21 cellular contexts compared by ENCODE assay signal in the genomic region with DNA sequence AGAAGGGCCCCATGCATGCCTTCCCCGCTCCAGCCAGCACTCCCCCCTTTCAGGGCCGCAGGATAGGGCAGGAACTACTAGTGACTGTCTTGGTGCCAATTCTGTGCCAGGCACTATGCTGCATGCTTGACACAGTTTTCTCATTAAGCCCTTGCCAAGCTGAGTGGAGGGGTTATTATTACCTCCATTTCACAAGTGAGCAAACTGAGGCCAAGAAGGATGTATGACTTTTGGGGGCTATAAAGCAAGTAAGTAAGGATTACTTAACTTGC.
"Had no signal": no experiment of that assay in that cellular context is flagged by ENCODE, and none has a peak within 500 bp of the region (broad histone marks: within the 10 kb centered on the region; RNA-seq: fewer than 3 reads in every experiment).

No MANE protein-coding gene starts in this region.

- H3K27me3 ChIP-seq: ascending aorta, left lung, tibial artery had no signal

- H3K4me1 Mint-ChIP-seq: immature natural killer cell, natural killer cell had no signal

- H3K4me3 ChIP-seq: adrenal gland, ascending aorta, breast epithelium, left lung, tibial artery had no signal

- H3K36me3 Mint-ChIP-seq: activated naive CD8-positive, alpha-beta T cell; immature natural killer cell; natural killer cell had no signal

- H3K9me3 Mint-ChIP-seq: activated T-cell treated with anti-CD3 and anti-CD28 coated beads, Interleukin-2, amount 50 U/mL, for 4 hours; activated T-helper 2 cell treated with anti-CD3 and anti-CD28 coated beads, Interferon-gamma antibody, Interleukin-2, Interleukin-4, amounts not matched to agents 10 μg/mL and 5 μg/mL and 100 μg/mL, durations not matched to agents 14 hours and 24 hours and 36 hours; immature natural killer cell; natural killer cell had no signal

- H3K27ac Mint-ChIP-seq: activated naive CD8-positive, alpha-beta T cell; activated T-helper 2 cell treated with anti-CD3 and anti-CD28 coated beads, Interferon-gamma antibody, Interleukin-2, Interleukin-4, amounts not matched to agents 10 μg/mL and 5 μg/mL and 100 μg/mL, durations not matched to agents 14 hours and 24 hours and 36 hours; immature natural killer cell; natural killer cell had no signal

- H3K9me3 ChIP-seq: adrenal gland, ascending aorta, breast epithelium, left lung had no signal

- DNase-seq: activated CD4-positive, alpha-beta T cell treated with anti-CD3 and anti-CD28 coated beads for 1 hour; activated CD4-positive, alpha-beta T cell treated with anti-CD3 and anti-CD28 coated beads, Interleukin-2, amount 50 U/mL, for 1 hour; activated CD8-positive, alpha-beta memory T cell treated with anti-CD3 and anti-CD28 coated beads, Interleukin-2, amount 50 U/mL, for 4 hours; activated naive CD4-positive, alpha-beta T cell; activated T-cell treated with anti-CD3 and anti-CD28 coated beads, Interleukin-2, amount 50 U/mL, for 4 hours; adrenal gland; immature natural killer cell; left lung; mammary epithelial cell; midbrain; natural killer cell; stimulated activated CD4-positive, alpha-beta T cell treated with anti-CD3 and anti-CD28 coated beads, Interleukin-12 subunit alpha, Interleukin-12 subunit beta, amount 100 ng/mL, for 4 hours; stimulated activated CD4-positive, alpha-beta T cell treated with anti-CD3 and anti-CD28 coated beads, Interleukin-4, amount 100 ng/mL, for 4 hours; stimulated activated naive CD8-positive, alpha-beta T cell treated with anti-CD3 and anti-CD28 coated beads, Interleukin-15, Interleukin-2, amounts not matched to agents 100 U/mL and 50 U/mL, for 24 hours; T-helper 9 cell; tibial artery had no signal

- ATAC-seq: activated T-cell treated with anti-CD3 and anti-CD28 coated beads, Interleukin-2, amount 50 U/mL, for 4 hours; natural killer cell; stimulated activated naive CD8-positive, alpha-beta T cell treated with anti-CD3 and anti-CD28 coated beads, Interleukin-15, Interleukin-2, amounts not matched to agents 100 U/mL and 50 U/mL, for 24 hours had no signal

- H3K4me1 ChIP-seq: adrenal gland, ascending aorta, breast epithelium, left lung had no signal

- H3K27ac ChIP-seq: adrenal gland, ascending aorta, epithelial cell of prostate, left lung, tibial artery had no signal

- H3K36me3 ChIP-seq: adrenal gland, ascending aorta, breast epithelium, left lung, tibial artery had no signal

- H3K4me3 Mint-ChIP-seq: activated naive CD8-positive, alpha-beta T cell; activated T-cell treated with anti-CD3 and anti-CD28 coated beads, Interleukin-2, amount 50 U/mL, for 4 hours; immature natural killer cell; natural killer cell had no signal
